1 cellular context compared by ENCODE assay signal in the genomic region with DNA sequence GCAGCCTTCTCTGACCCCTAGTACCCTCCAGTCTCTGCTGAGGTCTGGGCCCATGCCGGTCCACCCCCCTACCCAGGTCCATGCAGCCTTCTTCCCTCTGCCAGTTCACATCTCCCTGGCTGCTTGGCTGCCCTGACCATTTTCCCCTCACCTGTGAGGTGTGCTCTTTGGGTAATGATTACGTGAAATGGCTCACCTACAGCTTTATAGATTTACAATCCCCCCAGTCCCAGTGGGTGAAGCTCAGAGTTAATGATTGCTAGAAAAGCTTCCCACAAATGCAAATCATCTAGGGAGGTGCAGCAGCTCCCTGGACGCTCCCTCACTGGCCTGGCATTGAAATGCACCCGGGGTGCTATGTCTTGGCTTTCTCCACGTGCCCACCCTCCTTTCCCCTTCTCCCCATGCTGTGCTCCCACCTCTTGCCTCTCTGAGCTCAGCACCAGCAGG.
TF ChIP-seq lines count a peak whose summit lies in the region.

No MANE protein-coding gene starts in this region.

TF ChIP-seq in WTC11, 78 proteins besides CTCF, POLR2A, EP300 and RAD21 (continued from another document):
- TF ChIP-seq, protein P1, sequence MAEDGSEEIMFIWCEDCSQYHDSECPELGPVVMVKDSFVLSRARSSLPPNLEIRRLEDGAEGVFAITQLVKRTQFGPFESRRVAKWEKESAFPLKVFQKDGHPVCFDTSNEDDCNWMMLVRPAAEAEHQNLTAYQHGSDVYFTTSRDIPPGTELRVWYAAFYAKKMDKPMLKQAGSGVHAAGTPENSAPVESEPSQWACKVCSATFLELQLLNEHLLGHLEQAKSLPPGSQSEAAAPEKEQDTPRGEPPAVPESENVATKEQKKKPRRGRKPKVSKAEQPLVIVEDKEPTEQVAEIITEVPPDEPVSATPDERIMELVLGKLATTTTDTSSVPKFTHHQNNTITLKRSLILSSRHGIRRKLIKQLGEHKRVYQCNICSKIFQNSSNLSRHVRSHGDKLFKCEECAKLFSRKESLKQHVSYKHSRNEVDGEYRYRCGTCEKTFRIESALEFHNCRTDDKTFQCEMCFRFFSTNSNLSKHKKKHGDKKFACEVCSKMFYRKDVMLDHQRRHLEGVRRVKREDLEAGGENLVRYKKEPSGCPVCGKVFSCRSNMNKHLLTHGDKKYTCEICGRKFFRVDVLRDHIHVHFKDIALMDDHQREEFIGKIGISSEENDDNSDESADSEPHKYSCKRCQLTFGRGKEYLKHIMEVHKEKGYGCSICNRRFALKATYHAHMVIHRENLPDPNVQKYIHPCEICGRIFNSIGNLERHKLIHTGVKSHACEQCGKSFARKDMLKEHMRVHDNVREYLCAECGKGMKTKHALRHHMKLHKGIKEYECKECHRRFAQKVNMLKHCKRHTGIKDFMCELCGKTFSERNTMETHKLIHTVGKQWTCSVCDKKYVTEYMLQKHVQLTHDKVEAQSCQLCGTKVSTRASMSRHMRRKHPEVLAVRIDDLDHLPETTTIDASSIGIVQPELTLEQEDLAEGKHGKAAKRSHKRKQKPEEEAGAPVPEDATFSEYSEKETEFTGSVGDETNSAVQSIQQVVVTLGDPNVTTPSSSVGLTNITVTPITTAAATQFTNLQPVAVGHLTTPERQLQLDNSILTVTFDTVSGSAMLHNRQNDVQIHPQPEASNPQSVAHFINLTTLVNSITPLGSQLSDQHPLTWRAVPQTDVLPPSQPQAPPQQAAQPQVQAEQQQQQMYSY (CRISPR knock-in tag; IDR thresholded peaks at IDR 0.05) = no peak
- TF ChIP-seq FOXK1 (CRISPR knock-in tag; IDR thresholded peaks at IDR 0.05) = no peak
- no peak for TF ChIP-seq NFE2L1 (CRISPR knock-in tag; IDR thresholded peaks at IDR 0.05)
- no peak for TF ChIP-seq ZNF671 (CRISPR knock-in tag; IDR thresholded peaks at IDR 0.05)
- TF ChIP-seq FOXJ3 (CRISPR knock-in tag; IDR thresholded peaks at IDR 0.05; ENCODE audit: borderline replicate concordance) = no peak
- TF ChIP-seq, protein P2, sequence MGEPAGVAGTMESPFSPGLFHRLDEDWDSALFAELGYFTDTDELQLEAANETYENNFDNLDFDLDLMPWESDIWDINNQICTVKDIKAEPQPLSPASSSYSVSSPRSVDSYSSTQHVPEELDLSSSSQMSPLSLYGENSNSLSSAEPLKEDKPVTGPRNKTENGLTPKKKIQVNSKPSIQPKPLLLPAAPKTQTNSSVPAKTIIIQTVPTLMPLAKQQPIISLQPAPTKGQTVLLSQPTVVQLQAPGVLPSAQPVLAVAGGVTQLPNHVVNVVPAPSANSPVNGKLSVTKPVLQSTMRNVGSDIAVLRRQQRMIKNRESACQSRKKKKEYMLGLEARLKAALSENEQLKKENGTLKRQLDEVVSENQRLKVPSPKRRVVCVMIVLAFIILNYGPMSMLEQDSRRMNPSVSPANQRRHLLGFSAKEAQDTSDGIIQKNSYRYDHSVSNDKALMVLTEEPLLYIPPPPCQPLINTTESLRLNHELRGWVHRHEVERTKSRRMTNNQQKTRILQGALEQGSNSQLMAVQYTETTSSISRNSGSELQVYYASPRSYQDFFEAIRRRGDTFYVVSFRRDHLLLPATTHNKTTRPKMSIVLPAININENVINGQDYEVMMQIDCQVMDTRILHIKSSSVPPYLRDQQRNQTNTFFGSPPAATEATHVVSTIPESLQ (CRISPR knock-in tag; IDR thresholded peaks at IDR 0.05) = no peak
- TF ChIP-seq RORB (CRISPR knock-in tag; IDR thresholded peaks at IDR 0.05) = no peak
- no peak for TF ChIP-seq ATF1 (CRISPR knock-in tag; IDR thresholded peaks at IDR 0.05)
- TF ChIP-seq, protein P3, sequence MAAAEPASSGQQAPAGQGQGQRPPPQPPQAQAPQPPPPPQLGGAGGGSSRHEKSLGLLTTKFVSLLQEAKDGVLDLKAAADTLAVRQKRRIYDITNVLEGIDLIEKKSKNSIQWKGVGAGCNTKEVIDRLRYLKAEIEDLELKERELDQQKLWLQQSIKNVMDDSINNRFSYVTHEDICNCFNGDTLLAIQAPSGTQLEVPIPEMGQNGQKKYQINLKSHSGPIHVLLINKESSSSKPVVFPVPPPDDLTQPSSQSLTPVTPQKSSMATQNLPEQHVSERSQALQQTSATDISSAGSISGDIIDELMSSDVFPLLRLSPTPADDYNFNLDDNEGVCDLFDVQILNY (CRISPR knock-in tag; IDR thresholded peaks at IDR 0.05) = no peak
- TF ChIP-seq GRHL2 (CRISPR knock-in tag; IDR thresholded peaks at IDR 0.05; ENCODE audit: insufficient replicate concordance, severe bottlenecking) = no peak
- no peak for TF ChIP-seq TCF7 (CRISPR knock-in tag; IDR thresholded peaks at IDR 0.05; ENCODE audit: low read depth)
- TF ChIP-seq, protein P4, sequence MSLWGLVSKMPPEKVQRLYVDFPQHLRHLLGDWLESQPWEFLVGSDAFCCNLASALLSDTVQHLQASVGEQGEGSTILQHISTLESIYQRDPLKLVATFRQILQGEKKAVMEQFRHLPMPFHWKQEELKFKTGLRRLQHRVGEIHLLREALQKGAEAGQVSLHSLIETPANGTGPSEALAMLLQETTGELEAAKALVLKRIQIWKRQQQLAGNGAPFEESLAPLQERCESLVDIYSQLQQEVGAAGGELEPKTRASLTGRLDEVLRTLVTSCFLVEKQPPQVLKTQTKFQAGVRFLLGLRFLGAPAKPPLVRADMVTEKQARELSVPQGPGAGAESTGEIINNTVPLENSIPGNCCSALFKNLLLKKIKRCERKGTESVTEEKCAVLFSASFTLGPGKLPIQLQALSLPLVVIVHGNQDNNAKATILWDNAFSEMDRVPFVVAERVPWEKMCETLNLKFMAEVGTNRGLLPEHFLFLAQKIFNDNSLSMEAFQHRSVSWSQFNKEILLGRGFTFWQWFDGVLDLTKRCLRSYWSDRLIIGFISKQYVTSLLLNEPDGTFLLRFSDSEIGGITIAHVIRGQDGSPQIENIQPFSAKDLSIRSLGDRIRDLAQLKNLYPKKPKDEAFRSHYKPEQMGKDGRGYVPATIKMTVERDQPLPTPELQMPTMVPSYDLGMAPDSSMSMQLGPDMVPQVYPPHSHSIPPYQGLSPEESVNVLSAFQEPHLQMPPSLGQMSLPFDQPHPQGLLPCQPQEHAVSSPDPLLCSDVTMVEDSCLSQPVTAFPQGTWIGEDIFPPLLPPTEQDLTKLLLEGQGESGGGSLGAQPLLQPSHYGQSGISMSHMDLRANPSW (CRISPR knock-in tag; conservative IDR thresholded peaks at IDR 0.05; ENCODE audit: low read depth) = no peak
- TF ChIP-seq, protein P5, sequence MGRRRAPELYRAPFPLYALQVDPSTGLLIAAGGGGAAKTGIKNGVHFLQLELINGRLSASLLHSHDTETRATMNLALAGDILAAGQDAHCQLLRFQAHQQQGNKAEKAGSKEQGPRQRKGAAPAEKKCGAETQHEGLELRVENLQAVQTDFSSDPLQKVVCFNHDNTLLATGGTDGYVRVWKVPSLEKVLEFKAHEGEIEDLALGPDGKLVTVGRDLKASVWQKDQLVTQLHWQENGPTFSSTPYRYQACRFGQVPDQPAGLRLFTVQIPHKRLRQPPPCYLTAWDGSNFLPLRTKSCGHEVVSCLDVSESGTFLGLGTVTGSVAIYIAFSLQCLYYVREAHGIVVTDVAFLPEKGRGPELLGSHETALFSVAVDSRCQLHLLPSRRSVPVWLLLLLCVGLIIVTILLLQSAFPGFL (CRISPR knock-in tag; IDR thresholded peaks at IDR 0.05; ENCODE audit: borderline replicate concordance) = no peak
- TF ChIP-seq, protein P6, sequence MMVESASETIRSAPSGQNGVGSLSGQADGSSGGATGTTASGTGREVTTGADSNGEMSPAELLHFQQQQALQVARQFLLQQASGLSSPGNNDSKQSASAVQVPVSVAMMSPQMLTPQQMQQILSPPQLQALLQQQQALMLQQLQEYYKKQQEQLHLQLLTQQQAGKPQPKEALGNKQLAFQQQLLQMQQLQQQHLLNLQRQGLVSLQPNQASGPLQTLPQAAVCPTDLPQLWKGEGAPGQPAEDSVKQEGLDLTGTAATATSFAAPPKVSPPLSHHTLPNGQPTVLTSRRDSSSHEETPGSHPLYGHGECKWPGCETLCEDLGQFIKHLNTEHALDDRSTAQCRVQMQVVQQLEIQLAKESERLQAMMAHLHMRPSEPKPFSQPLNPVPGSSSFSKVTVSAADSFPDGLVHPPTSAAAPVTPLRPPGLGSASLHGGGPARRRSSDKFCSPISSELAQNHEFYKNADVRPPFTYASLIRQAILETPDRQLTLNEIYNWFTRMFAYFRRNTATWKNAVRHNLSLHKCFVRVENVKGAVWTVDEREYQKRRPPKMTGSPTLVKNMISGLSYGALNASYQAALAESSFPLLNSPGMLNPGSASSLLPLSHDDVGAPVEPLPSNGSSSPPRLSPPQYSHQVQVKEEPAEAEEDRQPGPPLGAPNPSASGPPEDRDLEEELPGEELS (CRISPR knock-in tag; IDR thresholded peaks at IDR 0.05) = no peak
